15 cellular contexts compared by ENCODE assay signal in the genomic region with DNA sequence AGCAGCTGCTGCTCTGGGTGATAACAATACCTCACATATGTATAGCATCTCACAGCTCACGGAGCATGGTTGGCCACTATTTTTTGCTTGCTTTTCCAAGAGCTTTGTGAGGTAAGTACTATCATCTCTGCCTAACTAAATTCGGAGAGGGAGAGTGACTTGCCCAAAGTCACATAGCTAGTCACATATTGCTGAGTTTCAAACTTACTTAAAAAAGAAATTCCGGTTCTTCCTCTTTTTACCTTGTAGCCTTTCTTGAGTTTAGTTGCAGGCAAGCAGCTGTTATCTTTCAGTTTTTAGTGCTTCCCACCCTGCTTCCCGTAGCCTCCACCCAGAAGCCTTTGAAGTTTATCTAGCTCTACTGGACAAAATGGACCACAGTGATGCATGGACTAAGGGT.
DNase-seq lines count a peak whose midpoint lies in the region; ATAC-seq and TF ChIP-seq lines count a peak whose summit lies in the region.
"Had no signal": no experiment of that assay in that cellular context is flagged by ENCODE, and none has a peak within 500 bp of the region (broad histone marks: within the 10 kb centered on the region; RNA-seq: fewer than 3 reads in every experiment).

No MANE protein-coding gene starts in this region.

- TF ChIP-seq CTCF in GM20000 (IDR thresholded peaks at IDR 0.05; ENCODE audit: extremely low read depth, missing control alignments) (no peak), osteocyte (IDR thresholded peaks at IDR 0.05) (no peak)

- H3K27me3 ChIP-seq in BLaER1 treated with 17β-estradiol and CSF1 and Interleukin-3, amounts not matched to agents 10 nM and 100 nM = no peaks in the 10 kb centered on the region
- H3K27me3 ChIP-seq: vagina had no signal

- H3K27me3 Mint-ChIP-seq in osteocyte (ENCODE audit: unreplicated experiment) = no peaks in the 10 kb centered on the region

- peaks cover 18 to 42% (median 36%) of the 10 kb centered on the region in 10 experiments for H3K4me1 ChIP-seq in BLaER1 treated with 17β-estradiol and CSF1 and Interleukin-3, amounts not matched to agents 10 nM and 100 nM
- H3K4me1 ChIP-seq: vagina had no signal

- no peak for DNase-seq in GM20000 (ENCODE audit: low spot score)
- DNase-seq in osteocyte (ENCODE audit: extremely low spot score, unreplicated experiment) = no peak
- no peak for DNase-seq in HT-29 (ENCODE audit: low spot score)
- no peak for DNase-seq in inferior parietal cortex (ENCODE audit: extremely low spot score)
- DNase-seq: ACHN, activated gamma-delta T cell, cerebellar nuclear complex, DMS79, NCI-H2107 had no signal

- H3K9me3 Mint-ChIP-seq in osteocyte (ENCODE audit: unreplicated experiment) = no peaks in the 10 kb centered on the region

- no peak overlapping the region for H3K4me3 Mint-ChIP-seq in osteocyte (ENCODE audit: unreplicated experiment)

- ATAC-seq in GM19025 (IDR thresholded peaks at IDR 0.05; ENCODE audit: low read depth, unreplicated experiment) (peak; percentile 48), HG02571 (IDR thresholded peaks at IDR 0.05; ENCODE audit: unreplicated experiment) (peak; percentile 55), HG03442 (IDR thresholded peaks at IDR 0.05; ENCODE audit: unreplicated experiment) (peak; percentile 47)
- ATAC-seq: sciatic nerve had no signal

- no peak overlapping the region for H3K9ac ChIP-seq in BLaER1 treated with 17β-estradiol and CSF1 and Interleukin-3, amounts not matched to agents 10 nM and 100 nM

- no peaks in the 10 kb centered on the region for H3K36me3 Mint-ChIP-seq in osteocyte (ENCODE audit: unreplicated experiment)

- peak overlapping the region in 10 of 11 experiments; percentile 9 to 71 (median 40); a peak in 18 of 22 replicates for H3K4me2 ChIP-seq in BLaER1 treated with 17β-estradiol and CSF1 and Interleukin-3, amounts not matched to agents 10 nM and 100 nM

- peaks cover 0 to 11% (median 0%) of the 10 kb centered on the region in 11 experiments; a peak in 2 of 22 replicates for H3K9me3 ChIP-seq in BLaER1 treated with 17β-estradiol and CSF1 and Interleukin-3, amounts not matched to agents 10 nM and 100 nM (replicated peaks in 1 of 11)
- H3K9me3 ChIP-seq: vagina had no signal

- no peak overlapping the region for H3K4me3 ChIP-seq in BLaER1 treated with 17β-estradiol and CSF1 and Interleukin-3, amounts not matched to agents 10 nM and 100 nM
- H3K4me3 ChIP-seq: vagina had no signal

- no peaks in the 10 kb centered on the region for H3K4me1 Mint-ChIP-seq in osteocyte (ENCODE audit: unreplicated experiment)

- H3K27ac ChIP-seq in BLaER1 treated with 17β-estradiol and CSF1 and Interleukin-3, amounts not matched to agents 10 nM and 100 nM = no peak overlapping the region
- H3K27ac ChIP-seq: vagina had no signal

- H3K36me3 ChIP-seq in BLaER1 treated with 17β-estradiol and CSF1 and Interleukin-3, amounts not matched to agents 10 nM and 100 nM = no peaks in the 10 kb centered on the region
- H3K36me3 ChIP-seq: vagina had no signal

- no peak overlapping the region for H3K27ac Mint-ChIP-seq in osteocyte (ENCODE audit: unreplicated experiment)

- H4K20me1 ChIP-seq in BLaER1 treated with 17β-estradiol and CSF1 and Interleukin-3, amounts not matched to agents 10 nM and 100 nM = no peaks in the 10 kb centered on the region
